Comparison of ENCODE assay signal across 8 cellular contexts in genomic region chr17:81703747-81704654, GRCh38.
A peak's percentile ranks its signal among the peaks of the same experiment; 100 is the strongest.
DNase-seq lines count a peak whose midpoint lies in the region; ATAC-seq and TF ChIP-seq lines count a peak whose summit lies in the region.

No MANE protein-coding gene starts in this region.

- no peaks in the 10 kb centered on the region for H3K4me1 ChIP-seq in endocrine pancreas (ENCODE audit: control insufficient read depth, insufficient read depth, low read length)
- H3K4me1 ChIP-seq in neuron (ENCODE audit: insufficient read depth, low read length), result peaks cover 25% of the 10 kb centered on the region

- no peak for TF ChIP-seq POLR2A in NB4 (IDR thresholded peaks at IDR 0.05; ENCODE audit: extremely low read depth, insufficient read length)

- TF ChIP-seq CTCF in NB4 (IDR thresholded peaks at IDR 0.05; ENCODE audit: low read depth, low read length), result no peak

- peak; percentile 42 for DNase-seq in NB4 (ENCODE audit: low read depth)

- H3K9me3 ChIP-seq in endocrine pancreas (ENCODE audit: control insufficient read depth, low read length) (no peaks in the 10 kb centered on the region), neuron (ENCODE audit: low read length) (no peaks in the 10 kb centered on the region)

- H2AFZ ChIP-seq in neuron (ENCODE audit: low read depth, low read length), result peak overlapping the region; percentile 29

- H3K9ac ChIP-seq in endocrine pancreas (ENCODE audit: control insufficient read depth, insufficient read depth, low read length), result peak overlapping the region; percentile 79

- H3K27me3 ChIP-seq in endocrine pancreas (ENCODE audit: control insufficient read depth, insufficient read depth, low read length) (no peaks in the 10 kb centered on the region), neuron (ENCODE audit: insufficient read depth, low read length) (no peaks in the 10 kb centered on the region)

- H3K4me3 ChIP-seq in NB4 (ENCODE audit: low read depth, low read length) (peak overlapping the region; percentile 95), endocrine pancreas (ENCODE audit: control insufficient read depth, insufficient read depth, low read length) (peak overlapping the region; percentile 30), neuron (ENCODE audit: low read length) (peak overlapping the region; percentile 86)

- peak; percentile 10 for ATAC-seq in GM18498 (IDR thresholded peaks at IDR 0.05; ENCODE audit: unreplicated experiment)
- no peak for ATAC-seq in GM21423 (IDR thresholded peaks at IDR 0.05; ENCODE audit: unreplicated experiment)
- no peak for ATAC-seq in GM19324 (IDR thresholded peaks at IDR 0.05; ENCODE audit: low FRiP score, unreplicated experiment)
- ATAC-seq in HG02981 (IDR thresholded peaks at IDR 0.05; ENCODE audit: unreplicated experiment), result no peak
- no peak for ATAC-seq in HG02884 (IDR thresholded peaks at IDR 0.05; ENCODE audit: unreplicated experiment)

- H3K36me3 ChIP-seq in endocrine pancreas (ENCODE audit: control insufficient read depth, insufficient read depth, low read length) (peaks cover 4% of the 10 kb centered on the region), neuron (ENCODE audit: insufficient read depth, low read length) (peaks cover 49% of the 10 kb centered on the region)

Comparison
In these comparisons a context has a peak if more than half of its experiments do, and no peak if none do; other contexts are left out.
1. H3K4me3 ChIP-seq: peak in every context shown above with its lines; median percentile 95 in NB4; 86 in neuron; 30 in endocrine pancreas.